In the genomic region with DNA sequence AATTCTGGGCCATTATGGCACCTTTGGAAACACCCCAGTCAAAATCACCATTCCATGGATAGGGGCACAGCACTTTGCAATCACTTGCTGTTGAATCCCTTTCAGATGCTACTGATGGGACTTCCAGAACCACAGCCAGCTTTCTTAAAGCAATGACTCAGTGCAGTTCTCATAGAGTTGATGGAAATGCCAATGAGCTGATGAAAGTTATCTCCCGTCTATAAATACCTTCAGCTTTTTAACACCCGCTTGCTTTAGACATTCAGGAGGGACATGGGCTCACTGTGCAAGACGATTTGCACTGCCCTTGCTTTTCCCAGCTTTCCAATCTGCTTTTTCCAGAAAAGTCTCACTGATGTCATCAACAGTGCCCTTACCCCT, we compare ENCODE assay signal across 17 cellular contexts.
A peak's percentile ranks its signal among the peaks of the same experiment; 100 is the strongest.
DNase-seq lines count a peak whose midpoint lies in the region; ATAC-seq, FAIRE-seq and TF ChIP-seq lines count a peak whose summit lies in the region.
"Had no signal": no experiment of that assay in that cellular context is flagged by ENCODE, and none has a peak within 500 bp of the region (broad histone marks: within the 10 kb centered on the region; RNA-seq: fewer than 3 reads in every experiment).

No MANE protein-coding gene starts in this region.

- no TSS peak for BruUV-seq in Calu3 (replicated peaks; lab: Mats Ljungman, UMichigan)

- CTCF ChIA-PET in Calu3 (lab: Charles Lee), result no interaction called here

- H3K4me1 Mint-ChIP-seq in GM23338 (peaks cover 3% of the 10 kb centered on the region; the same call in 2 of the 3 replicates), astrocyte (ENCODE audit: low read depth, unreplicated experiment) (peaks cover 25% of the 10 kb centered on the region), Calu3 (ENCODE audit: low read depth, unreplicated experiment) (no peaks in the 10 kb centered on the region)
- H3K4me1 Mint-ChIP-seq: naive B cell; stimulated activated memory B cell treated with anti-CD40 and anti-IgM and Interleukin-4, amounts not matched to agents 10 μg/mL and 1 μg/mL and 100 μg/mL, for 72 hours had no signal

- DNase-seq in GM23338 (ENCODE audit: low spot score) (no peak), astrocyte (ENCODE audit: low read depth) (peak; percentile 79), cardiac muscle cell (ENCODE audit: low read depth in 1 of 2, low spot score in 1 of 2) (peak in 1 of 2 donors; percentile 55), Calu3 (no peak), OCI-M1 (lab: John Stamatoyannopoulos, UW) (no peak), NCI-H526 treated with DMSO at 0.1 percent for 48 hours (lab: John Stamatoyannopoulos, UW) (no peak)
- DNase-seq: amygdala, naive B cell, NCI-H2081 treated with DMSO at 0.1 percent for 48 hours, retina, SHP77 treated with DMSO at 0.1 percent for 48 hours, T-helper 9 cell had no signal

- no peak overlapping the region for H3K27ac Mint-ChIP-seq in GM23338
- peak overlapping the region; percentile 77 for H3K27ac Mint-ChIP-seq in astrocyte (ENCODE audit: unreplicated experiment)
- H3K27ac Mint-ChIP-seq in Calu3 (ENCODE audit: unreplicated experiment), result no peak overlapping the region
- H3K27ac Mint-ChIP-seq: naive B cell; stimulated activated memory B cell treated with anti-CD40 and anti-IgM and Interleukin-4, amounts not matched to agents 10 μg/mL and 1 μg/mL and 100 μg/mL, for 72 hours had no signal

- H3K4me3 Mint-ChIP-seq in GM23338, result no peak overlapping the region
- H3K4me3 Mint-ChIP-seq in astrocyte (ENCODE audit: unreplicated experiment), result no peak overlapping the region
- H3K4me3 Mint-ChIP-seq in Calu3 (ENCODE audit: low read depth, unreplicated experiment), result no peak overlapping the region
- H3K4me3 Mint-ChIP-seq: naive B cell; stimulated activated memory B cell treated with anti-CD40 and anti-IgM and Interleukin-4, amounts not matched to agents 10 μg/mL and 1 μg/mL and 100 μg/mL, for 72 hours had no signal

- peak; percentile 100 for FAIRE-seq in astrocyte (lab: Jason Lieb, UNC)

- H3K79me2 ChIP-seq in GM23338 (replicated peaks; ENCODE audit: insufficient read depth) (no peaks in the 10 kb centered on the region), astrocyte (ENCODE audit: insufficient read depth, low read length) (no peaks in the 10 kb centered on the region)

- H4K20me1 ChIP-seq in GM23338 (replicated peaks; ENCODE audit: insufficient read depth) (no peaks in the 10 kb centered on the region; the same call in 1 of the 2 replicates), astrocyte (ENCODE audit: insufficient read depth, low read length) (no peaks in the 10 kb centered on the region)

- H3K4me3 ChIP-seq in GM23338 (no peak overlapping the region), astrocyte (ENCODE audit: insufficient read depth, low read depth, low read length) (no peak overlapping the region), cardiac muscle cell (no peak overlapping the region), skeletal muscle tissue (ENCODE audit: low read length in 3 of 3) (no peak overlapping the region)
- H3K4me3 ChIP-seq: vagina had no signal

- H2AFZ ChIP-seq in GM23338 (0 out of 2 replicates have a peak overlapping the region, but pooled peaks have one; percentile 23), astrocyte (ENCODE audit: low read depth, low read length) (no peak overlapping the region)

- intact Hi-C loops in Calu3 (cut with micrococcal nuclease; ENCODE audit: unreplicated experiment), result no loop called here

- H3K27ac ChIP-seq in GM23338 (ENCODE audit: low read depth), result no peak overlapping the region
- peak overlapping the region; percentile 13 for H3K27ac ChIP-seq in astrocyte (ENCODE audit: low read depth, low read length)
- peak overlapping the region; percentile 27 for H3K27ac ChIP-seq in cardiac muscle cell
- H3K27ac ChIP-seq in skeletal muscle tissue (ENCODE audit: low read depth, low read length), result peak overlapping the region; percentile 21
- H3K27ac ChIP-seq: HL-60, vagina had no signal

- H3K36me3 Mint-ChIP-seq in GM23338 (ENCODE audit: low read depth) (no peaks in the 10 kb centered on the region), astrocyte (ENCODE audit: low read depth, unreplicated experiment) (peaks cover 2% of the 10 kb centered on the region), Calu3 (ENCODE audit: insufficient read depth, unreplicated experiment) (peaks cover 37% of the 10 kb centered on the region)
- H3K36me3 Mint-ChIP-seq: naive B cell; stimulated activated memory B cell treated with anti-CD40 and anti-IgM and Interleukin-4, amounts not matched to agents 10 μg/mL and 1 μg/mL and 100 μg/mL, for 72 hours had no signal

- no peaks in the 10 kb centered on the region for H3K27me3 ChIP-seq in GM23338 (ENCODE audit: insufficient read depth)
- H3K27me3 ChIP-seq in astrocyte (ENCODE audit: insufficient read depth, low read length), result no peaks in the 10 kb centered on the region
- no peaks in the 10 kb centered on the region for H3K27me3 ChIP-seq in cardiac muscle cell
- no peaks in the 10 kb centered on the region for H3K27me3 ChIP-seq in skeletal muscle tissue (ENCODE audit: control insufficient read depth in 3 of 3, insufficient read depth in 3 of 3, low read length in 3 of 3)
- H3K27me3 ChIP-seq: vagina had no signal

- H3K9me3 Mint-ChIP-seq in GM23338, result no peaks in the 10 kb centered on the region
- no peaks in the 10 kb centered on the region for H3K9me3 Mint-ChIP-seq in astrocyte (ENCODE audit: unreplicated experiment)
- H3K9me3 Mint-ChIP-seq in Calu3 (ENCODE audit: low read depth, unreplicated experiment), result no peaks in the 10 kb centered on the region
- H3K9me3 Mint-ChIP-seq: naive B cell; stimulated activated memory B cell treated with anti-CD40 and anti-IgM and Interleukin-4, amounts not matched to agents 10 μg/mL and 1 μg/mL and 100 μg/mL, for 72 hours had no signal

- TF ChIP-seq CTCF in GM23338 (conservative IDR thresholded peaks at IDR 0.05; ENCODE audit: low read depth in 2 of 2) (no peak), astrocyte (IDR thresholded peaks at IDR 0.05; ENCODE audit: insufficient read depth, low read depth, low read length) (no peak), cardiac muscle cell (IDR thresholded peaks at IDR 0.05; ENCODE audit: low read depth, low read length) (no peak), Calu3 (IDR thresholded peaks at IDR 0.05; ENCODE audit: unreplicated experiment) (no peak)

- ATAC-seq in GM23338, result no peak
- ATAC-seq in GM19328 (IDR thresholded peaks at IDR 0.05; ENCODE audit: unreplicated experiment), result no peak
- ATAC-seq: stimulated activated memory B cell treated with anti-CD40 and anti-IgM and Interleukin-4, amounts not matched to agents 10 μg/mL and 1 μg/mL and 100 μg/mL, for 72 hours had no signal

- no peaks in the 10 kb centered on the region for H3K9me2 ChIP-seq in GM23338 (ENCODE audit: insufficient read depth)

- H3K27me3 Mint-ChIP-seq in GM23338 (ENCODE audit: insufficient read depth, low read depth, poor library complexity) (peaks cover 3% of the 10 kb centered on the region), astrocyte (ENCODE audit: low read depth, unreplicated experiment) (no peaks in the 10 kb centered on the region), Calu3 (ENCODE audit: unreplicated experiment) (no peaks in the 10 kb centered on the region)

- H3K4me2 ChIP-seq in GM23338 (no peak overlapping the region), astrocyte (ENCODE audit: low read length) (peak overlapping the region; percentile 60)

- no peak overlapping the region for H3K9ac ChIP-seq in astrocyte (ENCODE audit: low read length)
- H3K9ac ChIP-seq in skeletal muscle tissue (ENCODE audit: low read depth in 1 of 3, low read length in 3 of 3), result no peak overlapping the region

- no peaks in the 10 kb centered on the region for H3K36me3 ChIP-seq in GM23338 (ENCODE audit: insufficient read depth)
- no peaks in the 10 kb centered on the region for H3K36me3 ChIP-seq in astrocyte (ENCODE audit: insufficient read depth, low read length)
- H3K36me3 ChIP-seq in cardiac muscle cell, result no peaks in the 10 kb centered on the region
- H3K36me3 ChIP-seq in skeletal muscle tissue (ENCODE audit: control insufficient read depth in 3 of 3, insufficient read depth in 3 of 3, low read length in 3 of 3), result peaks cover 8 to 9% (median 9%) of the 10 kb centered on the region in 3 donors

- H3K9me3 ChIP-seq in astrocyte (ENCODE audit: insufficient read depth, low read depth, low read length), result no peaks in the 10 kb centered on the region
- no peaks in the 10 kb centered on the region for H3K9me3 ChIP-seq in cardiac muscle cell (ENCODE audit: low read depth)
- H3K9me3 ChIP-seq in skeletal muscle tissue (ENCODE audit: control insufficient read depth in 3 of 3, low read length in 3 of 3), result no peaks in the 10 kb centered on the region
- H3K9me3 ChIP-seq: vagina had no signal

- H3F3A ChIP-seq in GM23338 (replicated peaks; ENCODE audit: low read depth), result no peaks in the 10 kb centered on the region

- no peaks in the 10 kb centered on the region for H3K4me1 ChIP-seq in GM23338 (ENCODE audit: insufficient read depth)
- peaks cover 18% of the 10 kb centered on the region for H3K4me1 ChIP-seq in astrocyte (ENCODE audit: insufficient read depth, low read length)
- H3K4me1 ChIP-seq in cardiac muscle cell (ENCODE audit: low read depth), result peaks cover 23% of the 10 kb centered on the region
- H3K4me1 ChIP-seq in skeletal muscle tissue (ENCODE audit: control insufficient read depth in 3 of 3, insufficient read depth in 3 of 3, low read length in 3 of 3), result peaks cover 13 to 27% (median 17%) of the 10 kb centered on the region in 3 donors
- H3K4me1 ChIP-seq: vagina had no signal

TF ChIP-seq in GM23338, 12 proteins besides CTCF, POLR2A, EP300 and RAD21 (continues in another document):
- TF ChIP-seq EZH2phosphoT487 (IDR thresholded peaks at IDR 0.05; ENCODE audit: unreplicated experiment) (no peak), STAT1 (IDR thresholded peaks at IDR 0.05; ENCODE audit: unreplicated experiment) (no peak), JUNB (IDR thresholded peaks at IDR 0.05; ENCODE audit: unreplicated experiment) (no peak), EZH2 (IDR thresholded peaks at IDR 0.05; ENCODE audit: low read depth, unreplicated experiment) (no peak)
